10 cellular contexts compared by ENCODE assay signal in genomic region chr10:132257271-132257670, GRCh38. TPM values are rescaled to one million over a fixed set of nuclear protein-coding genes. Genes with fewer than 3 reads are reported as not detected.
DNase-seq lines count a peak whose midpoint lies in the region; ATAC-seq, FAIRE-seq and TF ChIP-seq lines count a peak whose summit lies in the region.
"Had no signal": no experiment of that assay in that cellular context is flagged by ENCODE, and none has a peak within 500 bp of the region (broad histone marks: within the 10 kb centered on the region; RNA-seq: fewer than 3 reads in every experiment).

No MANE protein-coding gene starts in this region.

- no peaks in the 10 kb centered on the region for H3K36me3 ChIP-seq in small intestine (ENCODE audit: control insufficient read depth in 2 of 2, insufficient read depth in 2 of 2, low read length in 2 of 2)

- no peaks in the 10 kb centered on the region for H3K4me1 ChIP-seq in small intestine (ENCODE audit: control insufficient read depth in 2 of 2, insufficient read depth in 1 of 2, low read depth in 1 of 2, low read length in 1 of 2)

- no peak overlapping the region for H3K27ac ChIP-seq in small intestine (ENCODE audit: low read depth in 1 of 2, low read length in 1 of 2)

- peak; percentile 48 for DNase-seq in ACHN
- DNase-seq in HFFc6 = peak; percentile 43
- peak; percentile 27 for DNase-seq in activated T-cell treated with anti-CD3 and anti-CD28 coated beads for 4 hours
- DNase-seq in natural killer cell = peak; percentile 54
- DNase-seq in NCI-H2107 (lab: John Stamatoyannopoulos, UW) = no peak
- DNase-seq in small intestine = no peak
- no peak for DNase-seq in NCI-H187 (lab: John Stamatoyannopoulos, UW)
- DNase-seq in NCI-H2196 (lab: John Stamatoyannopoulos, UW; ENCODE audit: unreplicated experiment) = no peak
- DNase-seq: left cardiac atrium, Right ventricle myocardium superior had no signal

- H3K4me3 Mint-ChIP-seq in HFFc6 (no peak overlapping the region), natural killer cell (peak overlapping the region; percentile 40)

- H3K9me3 Mint-ChIP-seq in HFFc6 (no peaks in the 10 kb centered on the region), natural killer cell (no peaks in the 10 kb centered on the region)

- peak; percentile 76 to 96 (median 87) for ATAC-seq in natural killer cell

- H3K27me3 Mint-ChIP-seq in HFFc6 (ENCODE audit: insufficient read depth) = peaks cover 7% of the 10 kb centered on the region
- no peaks in the 10 kb centered on the region for H3K27me3 Mint-ChIP-seq in natural killer cell (ENCODE audit: low read depth in 2 of 2)

- intact Hi-C loops in natural killer cell (cut with micrococcal nuclease) = no loop called here

- H3K27ac Mint-ChIP-seq in HFFc6 (no peak overlapping the region), natural killer cell (peak overlapping the region in 1 of 2 donors; percentile 65)

- H3K36me3 Mint-ChIP-seq in HFFc6 (ENCODE audit: low read depth) (no peaks in the 10 kb centered on the region), natural killer cell (no peaks in the 10 kb centered on the region)

- H3K4me3 ChIP-seq in small intestine (ENCODE audit: low read depth in 1 of 2, low read length in 2 of 2) = no peak overlapping the region

- no peak for FAIRE-seq in small intestine (lab: Jason Lieb, UNC)

- WGBS in small intestine, 3 donors = 53 to 72% (median 64%) methylated on average over 5 to 8 of the region's 8 CpGs

- in situ Hi-C loops in ACHN (cut with HindIII; ENCODE audit: low pct_ligation_motif_present, low pct_unique_long_range_greater_than_20kb, low sequenced_read_pairs) = no loop called here

- H3K4me1 Mint-ChIP-seq in HFFc6 (ENCODE audit: low read depth) (no peaks in the 10 kb centered on the region), natural killer cell (peaks cover 17 to 32% of the 10 kb centered on the region in 2 donors)

- TF ChIP-seq CTCF in HFFc6 (IDR thresholded peaks at IDR 0.05) (no peak), natural killer cell (IDR thresholded peaks at IDR 0.05) (no peak)

- no peaks in the 10 kb centered on the region for H3K9me3 ChIP-seq in small intestine (ENCODE audit: control insufficient read depth, low read depth)

- H3K27me3 ChIP-seq in small intestine (ENCODE audit: control insufficient read depth in 2 of 2, insufficient read depth in 2 of 2, low read length in 2 of 2) = no peaks in the 10 kb centered on the region

RNA-seq across cellular contexts. Expression of gene STK32C, which starts 50.5 kb away (rescaled TPM):
- total RNA-seq in HFFc6 (2021; fragmentation: NEBNext Ultra II Directional; extraction: Animal tissue kit (Norgen Biotek cat#: 25700)) = 1 to 10 TPM; 5.5 to 8.3 (median 7.2) TPM
- total RNA-seq in natural killer cell = 10 to 100 TPM; 12.7 to 22.1 (median 17.9) TPM
- polyA plus RNA-seq in small intestine = 10 to 100 TPM in 1 of 3 donors, 1 to 10 TPM in 2; 3.4 to 12.0 (median 4.6) TPM

Comparison
In these comparisons a context has a peak if more than half of its experiments do, and no peak if none do; other contexts are left out.
1. DNase-seq: peak in ACHN (single experiment), HFFc6 (single experiment), activated T-cell treated with anti-CD3 and anti-CD28 coated beads for 4 hours (single experiment) and natural killer cell (single experiment); none in NCI-H2107 (single experiment), small intestine (single experiment), NCI-H187 (0 of 2) and NCI-H2196 (single experiment).